In genomic region chr2:102034683-102035606, GRCh38 we compare ENCODE assay signal across 15 cellular contexts. TPM values are rescaled to one million over a fixed set of nuclear protein-coding genes. Genes with fewer than 3 reads are reported as not detected.
DNase-seq lines count a peak whose midpoint lies in the region; ATAC-seq and TF ChIP-seq lines count a peak whose summit lies in the region.
"Had no signal": no experiment of that assay in that cellular context is flagged by ENCODE, and none has a peak within 500 bp of the region (broad histone marks: within the 10 kb centered on the region; RNA-seq: fewer than 3 reads in every experiment).

No MANE protein-coding gene starts in this region.

- no peak overlapping the region for H3K4me3 ChIP-seq in mesenchymal stem cell (ENCODE audit: insufficient read depth in 1 of 2, low read depth in 1 of 2, low read length in 2 of 2)
- H3K4me3 ChIP-seq in testis = no peak overlapping the region

- ATAC-seq in activated CD8-positive, alpha-beta memory T cell treated with anti-CD3 and anti-CD28 coated beads, Interleukin-2, amount 10 ng/mL, durations not matched to agents 7 days and 5 days = no peak
- no peak for ATAC-seq in HG02840 (IDR thresholded peaks at IDR 0.05; ENCODE audit: low FRiP score, unreplicated experiment)

- H3K9me3 ChIP-seq in mesenchymal stem cell (ENCODE audit: control insufficient read depth, low read length) (no peaks in the 10 kb centered on the region), testis (no peaks in the 10 kb centered on the region)

- DNase-seq in activated CD8-positive, alpha-beta memory T cell treated with anti-CD3 and anti-CD28 coated beads, Interleukin-2, amount 10 ng/mL, durations not matched to agents 7 days and 5 days = no peak
- DNase-seq in activated CD8-positive, alpha-beta memory T cell treated with anti-CD3 and anti-CD28 coated beads, Interleukin-2, amount 50 U/mL, for 4 hours = no peak
- DNase-seq in chondrocyte (ENCODE audit: low spot score) (no peak), mesenchymal stem cell (no peak), testis (no peak), AG08396 (ENCODE audit: low spot score) (no peak), GM03348 (ENCODE audit: low spot score) (no peak)
- DNase-seq: amygdala, NCI-H1417, NCI-H510A, T1000 had no signal

- H2BK12ac ChIP-seq in mesenchymal stem cell (ENCODE audit: low read length in 2 of 2) = peak overlapping the region; percentile 96 to 99

- intact Hi-C loops in testis (cut with DNase I; ENCODE audit: low total_unique reads) = no loop called here

- H3K4me3 Mint-ChIP-seq in activated CD8-positive, alpha-beta memory T cell treated with anti-CD3 and anti-CD28 coated beads, Interleukin-2, amount 10 ng/mL, durations not matched to agents 7 days and 5 days = no peak overlapping the region
- no peak overlapping the region for H3K4me3 Mint-ChIP-seq in chondrocyte (ENCODE audit: unreplicated experiment)

- H3K27me3 Mint-ChIP-seq in activated CD8-positive, alpha-beta memory T cell treated with anti-CD3 and anti-CD28 coated beads, Interleukin-2, amount 10 ng/mL, durations not matched to agents 7 days and 5 days = peaks cover 3% of the 10 kb centered on the region
- H3K27me3 Mint-ChIP-seq in chondrocyte (ENCODE audit: low read depth) = no peaks in the 10 kb centered on the region

- peak overlapping the region; percentile 52 for H2BK15ac ChIP-seq in mesenchymal stem cell (ENCODE audit: low read depth, poor library complexity, severe bottlenecking)

- TF ChIP-seq POLR2A in testis (IDR thresholded peaks at IDR 0.05) = no peak

- H3K4ac ChIP-seq in mesenchymal stem cell (ENCODE audit: low read depth in 1 of 2, low read length in 2 of 2) = peak overlapping the region; percentile 93 to 96

- peaks cover 8% of the 10 kb centered on the region for H3K36me3 Mint-ChIP-seq in activated CD8-positive, alpha-beta memory T cell treated with anti-CD3 and anti-CD28 coated beads, Interleukin-2, amount 10 ng/mL, durations not matched to agents 7 days and 5 days
- no peaks in the 10 kb centered on the region for H3K36me3 Mint-ChIP-seq in chondrocyte (ENCODE audit: low read depth)

- peaks cover 30% of the 10 kb centered on the region for H3K4me1 Mint-ChIP-seq in activated CD8-positive, alpha-beta memory T cell treated with anti-CD3 and anti-CD28 coated beads, Interleukin-2, amount 10 ng/mL, durations not matched to agents 7 days and 5 days
- H3K4me1 Mint-ChIP-seq in chondrocyte (ENCODE audit: low read depth) = peaks cover 72% of the 10 kb centered on the region

- no peaks in the 10 kb centered on the region for H3K27me3 ChIP-seq in mesenchymal stem cell (ENCODE audit: control insufficient read depth in 1 of 2, insufficient read depth in 1 of 2, low read length in 2 of 2)
- H3K27me3 ChIP-seq in testis = no peaks in the 10 kb centered on the region

- H3K9ac ChIP-seq in mesenchymal stem cell (ENCODE audit: low read length) = no peak overlapping the region

- 87% methylated on average over 14 of the region's 14 CpGs for WGBS in mesenchymal stem cell
- 80 to 86% methylated on average over 14 of the region's 14 CpGs for WGBS in testis, 2 donors

- H3K4me2 ChIP-seq in mesenchymal stem cell (ENCODE audit: low read length, poor library complexity, severe bottlenecking) = no peak overlapping the region

- no peak overlapping the region for H2BK5ac ChIP-seq in mesenchymal stem cell (ENCODE audit: low read depth, low read length, poor library complexity, severe bottlenecking)

- H4K8ac ChIP-seq in mesenchymal stem cell (ENCODE audit: low read length) = peak overlapping the region; percentile 47

- peak overlapping the region; percentile 92 for H4K91ac ChIP-seq in mesenchymal stem cell (ENCODE audit: low read length)

- H2BK120ac ChIP-seq in mesenchymal stem cell (ENCODE audit: low read depth, low read length) = peak overlapping the region; percentile 65

- CTCF ChIA-PET in activated CD8-positive, alpha-beta memory T cell treated with anti-CD3 and anti-CD28 coated beads, Interleukin-2, amount 10 ng/mL, durations not matched to agents 7 days and 5 days (lab: Charles Lee) = interaction anchor here (0.9 to 3.4 kb wide), 4 partner anchors 15 to 206 kb away, joined by 3 to 18 read pairs (median 8); no protein-coding TSS in a partner anchor

- no peaks in the 10 kb centered on the region for H3K79me1 ChIP-seq in mesenchymal stem cell (replicated peaks; ENCODE audit: low read length, poor library complexity, severe bottlenecking)

- no peaks in the 10 kb centered on the region for H3K9me3 Mint-ChIP-seq in activated CD8-positive, alpha-beta memory T cell treated with anti-CD3 and anti-CD28 coated beads, Interleukin-2, amount 10 ng/mL, durations not matched to agents 7 days and 5 days (ENCODE audit: low read depth)
- H3K9me3 Mint-ChIP-seq in chondrocyte (ENCODE audit: low read depth) = no peaks in the 10 kb centered on the region

- H3K4me1 ChIP-seq in mesenchymal stem cell (ENCODE audit: control insufficient read depth, insufficient read depth, low read depth, low read length) = peaks cover 12% of the 10 kb centered on the region
- H3K4me1 ChIP-seq in testis = peaks cover 33% of the 10 kb centered on the region

- H3K27ac ChIP-seq in mesenchymal stem cell (ENCODE audit: low read length, poor library complexity, severe bottlenecking) (no peak overlapping the region), testis (peak overlapping the region; percentile 42 to 52)
- H3K27ac ChIP-seq: RWPE1 had no signal

- H3K18ac ChIP-seq in mesenchymal stem cell (ENCODE audit: low read depth in 1 of 2, low read length in 2 of 2) = peak overlapping the region; percentile 92 to 95

- H3K14ac ChIP-seq in mesenchymal stem cell (ENCODE audit: low read length in 2 of 2) = peak overlapping the region in 1 of 2 experiments; percentile 95

- peak overlapping the region; percentile 10 for H3K27ac Mint-ChIP-seq in activated CD8-positive, alpha-beta memory T cell treated with anti-CD3 and anti-CD28 coated beads, Interleukin-2, amount 10 ng/mL, durations not matched to agents 7 days and 5 days
- peak overlapping the region; percentile 12 for H3K27ac Mint-ChIP-seq in chondrocyte (ENCODE audit: unreplicated experiment)

- H2AK5ac ChIP-seq in mesenchymal stem cell (ENCODE audit: low read length, severe bottlenecking) = peak overlapping the region; percentile 60

- H3K36me3 ChIP-seq in mesenchymal stem cell (ENCODE audit: control insufficient read depth in 1 of 2, insufficient read depth in 2 of 2, low read depth in 1 of 2, low read length in 2 of 2) (no peaks in the 10 kb centered on the region), testis (ENCODE audit: low read depth, missing control alignments) (no peaks in the 10 kb centered on the region)

- TF ChIP-seq CTCF in chondrocyte (IDR thresholded peaks at IDR 0.05) = no peak
- no peak for TF ChIP-seq CTCF in testis (IDR thresholded peaks at IDR 0.05)

- no peak overlapping the region for H2AFZ ChIP-seq in mesenchymal stem cell (ENCODE audit: low read depth, low read length)

- peak overlapping the region in 1 of 2 experiments; percentile 74 for H3K23ac ChIP-seq in mesenchymal stem cell (ENCODE audit: low read length in 2 of 2)

RNA-seq across cellular contexts. Expression of gene IL1R2, which starts 43.2 kb away (rescaled TPM):
- under 1 TPM in 1 of 2 experiments, not detected in 1; 0.88 TPM for total RNA-seq in activated CD8-positive, alpha-beta memory T cell treated with anti-CD3 and anti-CD28 coated beads, Interleukin-2, amount 10 ng/mL, durations not matched to agents 7 days and 5 days
- total RNA-seq in chondrocyte (not detected in 3 replicates), testis (1 to 10 TPM; 2.7 to 3.7 TPM)
- 3.4 TPM for polyA plus RNA-seq in mesenchymal stem cell (2013, experiment 1 of 2)
- polyA plus RNA-seq in mesenchymal stem cell (2013, experiment 2 of 2) = 3.0 TPM
- 2.2 TPM for polyA plus RNA-seq in testis (ENCODE audit: insufficient read depth, low read depth, low replicate concordance)
- total RNA-seq: dermis microvascular lymphatic vessel endothelial cell, myocyte had no signal
